11 cellular contexts compared by ENCODE assay signal in genomic region chr19:15108145-15108844, GRCh38. TPM values are rescaled to one million over a fixed set of nuclear protein-coding genes. Genes with fewer than 3 reads are reported as not detected.
DNase-seq lines count a peak whose midpoint lies in the region; ATAC-seq and TF ChIP-seq lines count a peak whose summit lies in the region.
"Had no signal": no experiment of that assay in that cellular context is flagged by ENCODE, and none has a peak within 500 bp of the region (broad histone marks: within the 10 kb centered on the region; RNA-seq: fewer than 3 reads in every experiment).

No MANE protein-coding gene starts in this region.

- peaks cover 21% of the 10 kb centered on the region for H3K36me3 Mint-ChIP-seq in neural crest cell (ENCODE audit: low read depth)

- peak overlapping the region; percentile 86 for H3K27ac Mint-ChIP-seq in neural crest cell (ENCODE audit: unreplicated experiment)

- DNase-seq in BJ (ENCODE audit: low read depth), result no peak
- DNase-seq in SK-N-MC (ENCODE audit: low read depth, low spot score), result no peak
- no peak for DNase-seq in fibroblast of mammary gland (ENCODE audit: low read depth)
- no peak for DNase-seq in neural crest cell (ENCODE audit: low read depth, low spot score)
- no peak for DNase-seq in stimulated activated CD4-positive, alpha-beta T cell treated with anti-CD3 and anti-CD28 coated beads, Interleukin-2, amount 100 ng/mL, for 24 hours
- DNase-seq in Karpas-422, result no peak
- DNase-seq in ureter (ENCODE audit: low spot score), result no peak
- DNase-seq: activated effector memory CD4-positive, alpha-beta T cell treated with Interleukin-2 at 50 U/mL for 16 hours; DMS79 treated with DMSO at 0.1 percent for 48 hours; NCI-H2081 had no signal

- H3K9me3 ChIP-seq in SK-N-MC (ENCODE audit: low read depth, low read length), result no peaks in the 10 kb centered on the region
- H3K9me3 ChIP-seq in Karpas-422 (ENCODE audit: low read length), result no peaks in the 10 kb centered on the region

- peaks cover 3% of the 10 kb centered on the region for H3K27me3 Mint-ChIP-seq in neural crest cell (ENCODE audit: low read depth)

- POLR2A ChIA-PET in BJ (lab: Charles Lee), result no interaction called here

- no peaks in the 10 kb centered on the region for H3K4me1 ChIP-seq in Karpas-422 (ENCODE audit: low read length)

- H3K27me3 ChIP-seq in BJ (ENCODE audit: control insufficient read depth, insufficient read depth, low read length), result no peaks in the 10 kb centered on the region
- no peaks in the 10 kb centered on the region for H3K27me3 ChIP-seq in Karpas-422 (ENCODE audit: low read length)

- TF ChIP-seq CTCF in BJ (IDR thresholded peaks at IDR 0.05; ENCODE audit: insufficient read depth, low read depth, low read length) (no peak), fibroblast of mammary gland (conservative IDR thresholded peaks at IDR 0.05; ENCODE audit: control insufficient read depth, insufficient read depth, low read depth, low read length) (no peak), neural crest cell (conservative IDR thresholded peaks at IDR 0.05) (no peak)

- H3K4me1 Mint-ChIP-seq in neural crest cell, result peaks cover 15% of the 10 kb centered on the region

- no peaks in the 10 kb centered on the region for H3K79me2 ChIP-seq in Karpas-422 (ENCODE audit: low read length)

- H4K20me1 ChIP-seq in Karpas-422 (ENCODE audit: insufficient read depth, low read depth, low read length), result no peaks in the 10 kb centered on the region

- H2AFZ ChIP-seq in Karpas-422 (ENCODE audit: low read length), result no peak overlapping the region

- H3K9ac ChIP-seq in SK-N-MC (ENCODE audit: insufficient read length) (peak overlapping the region; percentile 91), Karpas-422 (ENCODE audit: low read length) (no peak overlapping the region)

- H3K9me2 ChIP-seq in Karpas-422 (replicated peaks; ENCODE audit: insufficient read depth, low read length), result no peaks in the 10 kb centered on the region

- CTCF ChIA-PET in BJ (lab: Yijun Ruan, JAX), result interaction anchor here (0.5 kb wide), 1 partner anchor 13 kb away, joined by 4 read pairs; no protein-coding TSS in a partner anchor

- peak overlapping the region; percentile 39 for H3K27ac ChIP-seq in SK-N-MC
- no peak overlapping the region for H3K27ac ChIP-seq in Karpas-422 (ENCODE audit: low read length)

- no peak for ATAC-seq in GM21723 (IDR thresholded peaks at IDR 0.05; ENCODE audit: unreplicated experiment)

- peak overlapping the region; percentile 79 for H3K4me3 Mint-ChIP-seq in neural crest cell

- H3K4me3 ChIP-seq in BJ (ENCODE audit: low read depth, low read length) (peak overlapping the region; percentile 96), SK-N-MC (peak overlapping the region; percentile 89), fibroblast of mammary gland (ENCODE audit: control insufficient read depth, low read depth, low read length) (peak overlapping the region; percentile 75), Karpas-422 (ENCODE audit: low read length) (no peak overlapping the region)

- H3K4me2 ChIP-seq in Karpas-422 (ENCODE audit: low read depth, low read length, poor library complexity, severe bottlenecking), result no peak overlapping the region

- H3K36me3 ChIP-seq in BJ (ENCODE audit: control insufficient read depth, insufficient read depth, low read length) (peaks cover 35% of the 10 kb centered on the region), SK-N-MC (ENCODE audit: insufficient read depth, low read length) (peaks cover 11% of the 10 kb centered on the region; the same call in 1 of the 2 replicates), Karpas-422 (ENCODE audit: insufficient read depth, low read length) (no peaks in the 10 kb centered on the region)

- peaks cover 12% of the 10 kb centered on the region for H3K9me3 Mint-ChIP-seq in neural crest cell

RNA-seq across cellular contexts. Expression of gene SYDE1, which starts 1.1 kb away (rescaled TPM):
- polyA plus RNA-seq in BJ (2011; rRNA removed), result 45.4 and 73.5 TPM in 2 replicates
- polyA minus RNA-seq in BJ (2011; rRNA and poly(A)+ RNA removed), result 34.6 and 45.4 TPM in 2 replicates
- total RNA-seq in neural crest cell (23.8 and 24.7 TPM in 2 replicates), ureter (20.4 TPM)
- not detected in 2 replicates for total RNA-seq in Karpas-422 (2014; rRNA removed; shearing (Covaris generic); ENCODE audit: low replicate concordance)

RNA-seq across cellular contexts. Expression of gene OR1I1, which starts 26.3 kb away (rescaled TPM):
- polyA plus RNA-seq in BJ (2011; rRNA removed), result not detected in 2 replicates
- not detected in 2 replicates for polyA minus RNA-seq in BJ (2011; rRNA and poly(A)+ RNA removed)
- total RNA-seq in neural crest cell, result not detected in 2 replicates
- total RNA-seq in Karpas-422 (2014; rRNA removed; shearing (Covaris generic); ENCODE audit: low replicate concordance), result not detected in 2 replicates
- not detected for total RNA-seq in ureter

RNA-seq across cellular contexts. Expression of gene CASP14, which starts 59.0 kb away (rescaled TPM):
- not detected in 2 replicates for polyA plus RNA-seq in BJ (2011; rRNA removed)
- polyA minus RNA-seq in BJ (2011; rRNA and poly(A)+ RNA removed), result not detected in 2 replicates
- not detected in 2 replicates for total RNA-seq in neural crest cell
- not detected in 2 replicates for total RNA-seq in Karpas-422 (2014; rRNA removed; shearing (Covaris generic); ENCODE audit: low replicate concordance)
- 0.34 TPM for total RNA-seq in ureter

Comparison
In these comparisons a context has a peak if more than half of its experiments do, and no peak if none do; other contexts are left out.
1. RNA of gene SYDE1, which starts 1.1 kb away (total RNA-seq): 23.8 to 24.7 TPM in neural crest cell and 20.4 TPM in ureter (single experiment); not detected in Karpas-422; every median in the first group is over 10 times any median in the second.